Comparison of ENCODE assay signal across 19 cellular contexts in the genomic region with DNA sequence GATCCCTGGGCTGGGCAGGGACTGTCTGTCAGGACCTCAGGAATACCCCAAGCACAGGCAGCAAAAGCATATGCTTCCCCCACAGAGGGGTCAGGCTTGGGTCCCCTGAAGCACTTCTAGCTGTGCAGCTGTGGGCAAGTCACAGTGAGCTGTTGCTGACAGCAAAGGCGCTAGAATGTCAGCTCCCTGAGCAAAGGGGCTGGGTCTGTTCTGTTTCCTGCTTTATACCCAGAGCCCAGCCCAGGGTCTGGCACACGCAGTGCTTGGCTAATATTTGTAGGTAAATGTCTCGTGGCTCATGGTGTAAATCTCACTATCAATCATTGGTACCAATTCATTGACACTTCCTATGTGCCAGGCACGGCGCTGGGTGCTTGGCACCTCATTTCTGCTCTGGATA. TPM values are rescaled to one million over a fixed set of nuclear protein-coding genes. Genes with fewer than 3 reads are reported as not detected.
"Had no signal": no experiment of that assay in that cellular context is flagged by ENCODE, and none has a peak within 500 bp of the region (broad histone marks: within the 10 kb centered on the region; RNA-seq: fewer than 3 reads in every experiment).

No MANE protein-coding gene starts in this region.

- H3K4me3 ChIP-seq: colonic mucosa, heart right ventricle, sigmoid colon, suprapubic skin had no signal

- H3K36me3 Mint-ChIP-seq: naive thymus-derived CD8-positive, alpha-beta T cell had no signal

- H3K4me3 Mint-ChIP-seq: activated B cell treated with CpG ODN at 0.5 μM for 24 hours; activated CD4-positive, alpha-beta T cell treated with anti-CD3 and anti-CD28 coated beads, Interleukin-2, amount 10 ng/mL, durations not matched to agents 7 days and 5 days; naive thymus-derived CD8-positive, alpha-beta T cell; T-helper 1 cell treated with Interleukin-12 subunit alpha and Interleukin-12 subunit beta and Interleukin-4 antibody, amounts not matched to agents 30 μg/mL and 1 μg/mL, for 36 hours had no signal

- H3K4me1 Mint-ChIP-seq: activated CD4-positive, alpha-beta T cell treated with anti-CD3 and anti-CD28 coated beads, Interleukin-2, amount 10 ng/mL, durations not matched to agents 7 days and 5 days had no signal

- H3K27me3 ChIP-seq: colonic mucosa, heart right ventricle, sigmoid colon, suprapubic skin had no signal

- ATAC-seq: naive thymus-derived CD8-positive, alpha-beta T cell had no signal

- H3K9me3 ChIP-seq: colonic mucosa, heart right ventricle, sigmoid colon, suprapubic skin had no signal

- H3K27me3 Mint-ChIP-seq: activated B cell treated with CpG ODN at 0.5 μM for 24 hours; activated CD4-positive, alpha-beta T cell treated with anti-CD3 and anti-CD28 coated beads, Interleukin-2, amount 10 ng/mL, durations not matched to agents 7 days and 5 days; naive thymus-derived CD8-positive, alpha-beta T cell had no signal

- H3K4me1 ChIP-seq: sigmoid colon had no signal

- H3K36me3 ChIP-seq: colonic mucosa, heart right ventricle, sigmoid colon, suprapubic skin had no signal

- DNase-seq: activated B cell treated with CpG ODN at 0.5 μM for 24 hours; activated CD4-positive, alpha-beta T cell treated with anti-CD3 and anti-CD28 coated beads, Interleukin-2, amount 10 ng/mL, durations not matched to agents 7 days and 5 days; activated CD8-positive, alpha-beta memory T cell treated with anti-CD3 and anti-CD28 coated beads for 24 hours; activated naive CD4-positive, alpha-beta T cell treated with Interleukin-2 at 50 U/mL for 16 hours; caudate nucleus; colonic mucosa; midbrain; sigmoid colon; stimulated activated CD4-positive, alpha-beta T cell treated with anti-CD3 and anti-CD28 coated beads, Interleukin-2, amount 100 ng/mL, for 48 hours; stimulated activated naive CD4-positive, alpha-beta T cell treated with Interleukin-2 at 50 U/mL for 16 hours had no signal

- H3K27ac ChIP-seq: colonic mucosa, sigmoid colon, suprapubic skin had no signal

- H3K9me3 Mint-ChIP-seq: activated B cell treated with CpG ODN at 0.5 μM for 24 hours; activated CD4-positive, alpha-beta T cell treated with anti-CD3 and anti-CD28 coated beads, Interleukin-2, amount 10 ng/mL, durations not matched to agents 7 days and 5 days; naive thymus-derived CD8-positive, alpha-beta T cell; T-helper 1 cell treated with Interleukin-12 subunit alpha and Interleukin-12 subunit beta and Interleukin-4 antibody, amounts not matched to agents 30 μg/mL and 1 μg/mL, for 36 hours had no signal

- H3K27ac Mint-ChIP-seq: activated B cell treated with CpG ODN at 0.5 μM for 24 hours; activated CD4-positive, alpha-beta T cell treated with anti-CD3 and anti-CD28 coated beads, Interleukin-2, amount 10 ng/mL, durations not matched to agents 7 days and 5 days; naive thymus-derived CD8-positive, alpha-beta T cell; T-helper 1 cell treated with Interleukin-12 subunit alpha and Interleukin-12 subunit beta and Interleukin-4 antibody, amounts not matched to agents 30 μg/mL and 1 μg/mL, for 36 hours had no signal

RNA-seq across cellular contexts. Expression of gene TNFRSF13B, which starts 53.7 kb away (rescaled TPM):
- total RNA-seq: activated CD4-positive, alpha-beta T cell treated with anti-CD3 and anti-CD28 coated beads, Interleukin-2, amount 10 ng/mL, durations not matched to agents 7 days and 5 days; astrocyte; endothelial cell of umbilical vein; fibroblast of lung; frontal cortex; heart right ventricle; lower leg skin; sigmoid colon had no signal
